ENCODE assay signal across 8 cellular contexts in genomic region chr9:133135193-133135745, GRCh38. TPM values are rescaled to one million over a fixed set of nuclear protein-coding genes. Genes with fewer than 3 reads are reported as not detected.
DNase-seq lines count a peak whose midpoint lies in the region; ATAC-seq and TF ChIP-seq lines count a peak whose summit lies in the region.

No MANE protein-coding gene starts in this region.

- CTCF ChIA-PET in CD4-positive, alpha-beta T cell (lab: Charles Lee), result interaction anchor here (0.7 to 4.7 kb wide), 3 partner anchors 9 to 15 kb away, joined by 4 to 61 read pairs (median 5); no protein-coding TSS in a partner anchor

- peak overlapping the region; percentile 99 for H3K27ac Mint-ChIP-seq in CD4-positive, alpha-beta T cell
- peak overlapping the region; percentile 75 for H3K27ac Mint-ChIP-seq in glutamatergic neuron (ENCODE audit: unreplicated experiment)

- peaks cover 9% of the 10 kb centered on the region for H3K36me3 Mint-ChIP-seq in CD4-positive, alpha-beta T cell (ENCODE audit: low read depth)
- H3K36me3 Mint-ChIP-seq in glutamatergic neuron (ENCODE audit: unreplicated experiment), result peaks cover 7% of the 10 kb centered on the region

- peak overlapping the region; percentile 98 for H3K27ac ChIP-seq in CD4-positive, alpha-beta T cell (ENCODE audit: low read depth, low read length)

- H3K4me3 Mint-ChIP-seq in CD4-positive, alpha-beta T cell, result peak overlapping the region; percentile 66
- no peak overlapping the region for H3K4me3 Mint-ChIP-seq in glutamatergic neuron (ENCODE audit: unreplicated experiment)

- intact Hi-C loops in CD4-positive, alpha-beta T cell (cut with DNase I, micrococcal nuclease), result no loop called here

- H3K4me1 Mint-ChIP-seq in CD4-positive, alpha-beta T cell (ENCODE audit: low read depth), result peaks cover 66% of the 10 kb centered on the region
- peaks cover 36% of the 10 kb centered on the region for H3K4me1 Mint-ChIP-seq in glutamatergic neuron (ENCODE audit: low read depth, unreplicated experiment)

- no peak for ATAC-seq in CD4-positive, alpha-beta T cell (ENCODE audit: poor library complexity)
- ATAC-seq in GM21619 (IDR thresholded peaks at IDR 0.05; ENCODE audit: unreplicated experiment) (no peak), HG02571 (IDR thresholded peaks at IDR 0.05; ENCODE audit: unreplicated experiment) (no peak)

- POLR2A ChIA-PET in CD4-positive, alpha-beta T cell (lab: Charles Lee), result interaction anchor here (0.7 to 1.9 kb wide), 6 partner anchors 9 to 216 kb away, joined by 3 to 12 read pairs (median 4); no protein-coding TSS in a partner anchor

- no peak overlapping the region for H3K4me3 ChIP-seq in retinal pigment epithelial cell (ENCODE audit: low read length)

- no peaks in the 10 kb centered on the region for H3K9me3 ChIP-seq in CD4-positive, alpha-beta T cell (ENCODE audit: control insufficient read depth, low read length)

- TF ChIP-seq CTCF in CD4-positive, alpha-beta T cell (IDR thresholded peaks at IDR 0.05), result no peak
- no peak for TF ChIP-seq CTCF in glutamatergic neuron (IDR thresholded peaks at IDR 0.05; ENCODE audit: partially characterized antibody, unreplicated experiment)
- no peak for TF ChIP-seq CTCF in retinal pigment epithelial cell (conservative IDR thresholded peaks at IDR 0.05; ENCODE audit: low read depth, low read length)

- DNase-seq in CD4-positive, alpha-beta T cell, result peak in 7 of 10 experiments; percentile 30 to 59 (median 38)
- peak; percentile 81 for DNase-seq in NCI-H446 treated with DMSO at 0.1 percent for 48 hours (lab: John Stamatoyannopoulos, UW)
- DNase-seq in activated naive CD4-positive, alpha-beta T cell treated with anti-CD3 and anti-CD28 coated beads, Interleukin-2, amount 50 U/mL, for 16 hours, result peak; percentile 38
- peak; percentile 10 for DNase-seq in glutamatergic neuron
- DNase-seq in retinal pigment epithelial cell (ENCODE audit: low read depth), result peak; percentile 82
- DNase-seq in NOMO-1 treated with dmso at 0.1 percent for 144 hours (lab: John Stamatoyannopoulos, UW; ENCODE audit: unreplicated experiment), result no peak

- no peaks in the 10 kb centered on the region for H3K27me3 ChIP-seq in CD4-positive, alpha-beta T cell (ENCODE audit: control insufficient read depth, insufficient read depth, low read length)

- H3K9me3 Mint-ChIP-seq in CD4-positive, alpha-beta T cell, result no peaks in the 10 kb centered on the region
- peaks cover 17% of the 10 kb centered on the region for H3K9me3 Mint-ChIP-seq in glutamatergic neuron (ENCODE audit: unreplicated experiment)

- H3K27me3 Mint-ChIP-seq in CD4-positive, alpha-beta T cell, result no peaks in the 10 kb centered on the region
- H3K27me3 Mint-ChIP-seq in glutamatergic neuron (ENCODE audit: unreplicated experiment), result peaks cover 7% of the 10 kb centered on the region

RNA-seq across cellular contexts. Expression of gene RALGDS, which starts 14.2 kb away (rescaled TPM):
- total RNA-seq in CD4-positive, alpha-beta T cell, result 100 to 1,000 TPM; 166 to 168 TPM
- total RNA-seq in glutamatergic neuron (ENCODE audit: unreplicated experiment), result 449 TPM

RNA-seq across cellular contexts. Expression of gene GBGT1, which starts 28.4 kb away (rescaled TPM):
- total RNA-seq in CD4-positive, alpha-beta T cell, result 1 to 10 TPM; 1.3 to 1.8 TPM
- 1.3 TPM for total RNA-seq in glutamatergic neuron (ENCODE audit: unreplicated experiment)
